Comparison of ENCODE assay signal across 33 cellular contexts in the genomic region with DNA sequence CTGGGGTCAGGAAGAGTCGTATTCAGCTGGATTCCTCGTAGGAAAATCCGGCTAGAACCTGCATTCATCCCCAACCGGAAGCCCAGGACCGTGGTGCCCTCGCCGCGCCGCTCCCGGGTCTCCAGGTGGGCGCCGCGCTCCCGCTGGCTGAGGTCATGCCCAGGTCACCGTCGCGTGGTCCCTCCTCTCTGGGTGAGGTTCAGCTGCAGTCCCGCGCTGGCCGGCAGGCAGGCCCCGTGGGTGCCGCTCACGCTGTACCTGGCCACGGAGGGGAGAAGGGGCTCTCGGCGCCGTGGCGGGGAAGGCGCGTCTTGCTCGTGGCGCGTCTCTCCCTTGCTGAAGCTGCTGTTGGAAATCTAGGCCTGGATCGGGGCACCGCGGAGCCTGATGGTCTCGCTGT. TPM values are rescaled to one million over a fixed set of nuclear protein-coding genes. Genes with fewer than 3 reads are reported as not detected.
"Had no signal": no experiment of that assay in that cellular context is flagged by ENCODE, and none has a peak within 500 bp of the region (broad histone marks: within the 10 kb centered on the region; RNA-seq: fewer than 3 reads in every experiment).

No MANE protein-coding gene starts in this region.

- H3K9me3 ChIP-seq: esophagus squamous epithelium, mucosa of descending colon, thyroid gland, upper lobe of right lung had no signal

- DNase-seq: activated CD4-positive, alpha-beta T cell treated with anti-CD3 and anti-CD28 coated beads, Interleukin-2, amount 10 ng/mL, durations not matched to agents 7 days and 5 days; activated CD4-positive, CD25-positive, alpha-beta regulatory T cell treated with anti-CD3 and anti-CD28 coated beads, Interleukin-2, amount 50 U/mL, for 72 hours; activated gamma-delta T cell treated with Interleukin-2 at 50 U/mL for 16 hours; activated naive CD8-positive, alpha-beta T cell treated with anti-CD3 and anti-CD28 coated beads, Interleukin-2, amount 50 U/mL, for 24 hours; amygdala; caudate nucleus; effector CD4-positive, alpha-beta T cell; esophagus squamous epithelium; foreskin melanocyte; left ventricle myocardium inferior; mucosa of descending colon; retina; stimulated activated CD4-positive, alpha-beta T cell treated with anti-CD3 and anti-CD28 coated beads, Interleukin-12 subunit alpha, Interleukin-12 subunit beta, amount 100 ng/mL, for 4 hours; stimulated activated CD4-positive, alpha-beta T cell treated with anti-CD3 and anti-CD28 coated beads, Interleukin-4, amount 100 ng/mL, for 1 hour; substantia nigra; T-helper 2 cell; thyroid gland; upper lobe of right lung had no signal

- ATAC-seq: activated naive CD8-positive, alpha-beta T cell treated with anti-CD3 and anti-CD28 coated beads, Interleukin-2, amount 50 U/mL, for 24 hours; mucosa of descending colon; natural killer cell treated with Interleukin-12 subunit alpha and Interleukin-12 subunit beta and Interleukin-15 and Interleukin-18, amount 100 ng/mL, for 72 hours; sciatic nerve; upper lobe of right lung had no signal

- H3K9me3 Mint-ChIP-seq: activated CD4-positive, alpha-beta memory T cell treated with anti-CD3 and anti-CD28 coated beads, Interleukin-2, amount 10 ng/mL, durations not matched to agents 7 days and 5 days; activated CD4-positive, alpha-beta T cell treated with anti-CD3 and anti-CD28 coated beads, Interleukin-2, amount 10 ng/mL, durations not matched to agents 7 days and 5 days; activated naive CD4-positive, alpha-beta T cell treated with anti-CD3 and anti-CD28 coated beads, Interleukin-2, amount 50 U/mL, for 24 hours; activated naive CD8-positive, alpha-beta T cell treated with anti-CD3 and anti-CD28 coated beads, Interleukin-2, amount 50 U/mL, for 24 hours; activated T-helper 1 cell treated with anti-CD3 and anti-CD28 coated beads, Interleukin-12 subunit alpha, Interleukin-12 subunit beta, Interleukin-2, Interleukin-4 antibody, amounts not matched to agents 30 ng/mL and 10 ng/mL and 1 ng/mL, durations not matched to agents 14 hours and 24 hours and 36 hours; natural killer cell treated with Interleukin-12 subunit alpha and Interleukin-12 subunit beta and Interleukin-15 and Interleukin-18, amount 100 ng/mL, for 72 hours; stimulated activated naive CD8-positive, alpha-beta T cell treated with anti-CD3 and anti-CD28 coated beads, Interleukin-15, Interleukin-2, amounts not matched to agents 100 ng/mL and 50 ng/mL, for 24 hours had no signal

- H3K36me3 ChIP-seq: esophagus squamous epithelium, left ventricle myocardium inferior, thyroid gland, upper lobe of right lung had no signal

- H3K4me1 Mint-ChIP-seq: activated CD4-positive, alpha-beta memory T cell treated with anti-CD3 and anti-CD28 coated beads, Interleukin-2, amount 10 ng/mL, durations not matched to agents 7 days and 5 days; activated CD4-positive, alpha-beta T cell treated with anti-CD3 and anti-CD28 coated beads, Interleukin-2, amount 10 ng/mL, durations not matched to agents 7 days and 5 days; activated naive CD4-positive, alpha-beta T cell treated with anti-CD3 and anti-CD28 coated beads, Interleukin-2, amount 50 U/mL, for 24 hours; activated naive CD8-positive, alpha-beta T cell treated with anti-CD3 and anti-CD28 coated beads, Interleukin-2, amount 50 U/mL, for 24 hours had no signal

- H3K27me3 ChIP-seq: thyroid gland, upper lobe of right lung had no signal

- H3K27ac ChIP-seq: epithelial cell of prostate, esophagus squamous epithelium, left ventricle myocardium inferior, skin epidermis, thyroid gland, upper lobe of right lung had no signal

- H3K27ac Mint-ChIP-seq: activated CD4-positive, alpha-beta memory T cell treated with anti-CD3 and anti-CD28 coated beads, Interleukin-2, amount 10 ng/mL, durations not matched to agents 7 days and 5 days; activated CD4-positive, alpha-beta T cell treated with anti-CD3 and anti-CD28 coated beads, Interleukin-2, amount 10 ng/mL, durations not matched to agents 7 days and 5 days; activated naive CD4-positive, alpha-beta T cell treated with anti-CD3 and anti-CD28 coated beads, Interleukin-2, amount 50 U/mL, for 24 hours; activated naive CD8-positive, alpha-beta T cell treated with anti-CD3 and anti-CD28 coated beads, Interleukin-2, amount 50 U/mL, for 24 hours; activated T-helper 1 cell treated with anti-CD3 and anti-CD28 coated beads, Interleukin-12 subunit alpha, Interleukin-12 subunit beta, Interleukin-2, Interleukin-4 antibody, amounts not matched to agents 30 ng/mL and 10 ng/mL and 1 ng/mL, durations not matched to agents 14 hours and 24 hours and 36 hours; dendritic cell treated with granulocyte-macrophage colony-stimulating factor and Interleukin-4, amounts not matched to agents 40 ng/mL and 50 ng/mL, for 4 days; natural killer cell treated with Interleukin-12 subunit alpha and Interleukin-12 subunit beta and Interleukin-15 and Interleukin-18, amount 100 ng/mL, for 72 hours; progenitor cell of endocrine pancreas; stimulated activated naive CD8-positive, alpha-beta T cell treated with anti-CD3 and anti-CD28 coated beads, Interleukin-15, Interleukin-2, amounts not matched to agents 100 ng/mL and 50 ng/mL, for 24 hours had no signal

- H3K4me3 Mint-ChIP-seq: activated CD4-positive, alpha-beta memory T cell treated with anti-CD3 and anti-CD28 coated beads, Interleukin-2, amount 10 ng/mL, durations not matched to agents 7 days and 5 days; activated CD4-positive, alpha-beta T cell treated with anti-CD3 and anti-CD28 coated beads, Interleukin-2, amount 10 ng/mL, durations not matched to agents 7 days and 5 days; activated naive CD4-positive, alpha-beta T cell treated with anti-CD3 and anti-CD28 coated beads, Interleukin-2, amount 50 U/mL, for 24 hours; activated naive CD8-positive, alpha-beta T cell treated with anti-CD3 and anti-CD28 coated beads, Interleukin-2, amount 50 U/mL, for 24 hours; activated T-helper 1 cell treated with anti-CD3 and anti-CD28 coated beads, Interleukin-12 subunit alpha, Interleukin-12 subunit beta, Interleukin-2, Interleukin-4 antibody, amounts not matched to agents 30 ng/mL and 10 ng/mL and 1 ng/mL, durations not matched to agents 14 hours and 24 hours and 36 hours; dendritic cell treated with granulocyte-macrophage colony-stimulating factor and Interleukin-4, amounts not matched to agents 40 ng/mL and 50 ng/mL, for 4 days; natural killer cell treated with Interleukin-12 subunit alpha and Interleukin-12 subunit beta and Interleukin-15 and Interleukin-18, amount 100 ng/mL, for 72 hours; stimulated activated naive CD8-positive, alpha-beta T cell treated with anti-CD3 and anti-CD28 coated beads, Interleukin-15, Interleukin-2, amounts not matched to agents 100 ng/mL and 50 ng/mL, for 24 hours had no signal

- H3K36me3 Mint-ChIP-seq: natural killer cell treated with Interleukin-12 subunit alpha and Interleukin-12 subunit beta and Interleukin-15 and Interleukin-18, amount 100 ng/mL, for 72 hours had no signal

- H3K4me1 ChIP-seq: esophagus squamous epithelium, left ventricle myocardium inferior, thyroid gland, upper lobe of right lung had no signal

- H3K4me3 ChIP-seq: esophagus squamous epithelium, left ventricle myocardium inferior, lung, mucosa of descending colon, skin epidermis, thyroid gland, upper lobe of right lung had no signal

RNA-seq across cellular contexts. Expression of a gene that starts 44.5 kb away (rescaled TPM):
- total RNA-seq: activated CD4-positive, alpha-beta memory T cell treated with anti-CD3 and anti-CD28 coated beads, Interleukin-2, amount 10 ng/mL, durations not matched to agents 7 days and 5 days; activated CD4-positive, alpha-beta T cell treated with anti-CD3 and anti-CD28 coated beads, Interleukin-2, amount 10 ng/mL, durations not matched to agents 7 days and 5 days; activated T-helper 1 cell treated with anti-CD3 and anti-CD28 coated beads, Interleukin-12 subunit alpha, Interleukin-12 subunit beta, Interleukin-2, Interleukin-4 antibody, amounts not matched to agents 30 ng/mL and 10 ng/mL and 1 ng/mL, durations not matched to agents 14 hours and 24 hours and 36 hours; chondrocyte; esophagus squamous epithelium; glomerular endothelial cell; left ventricle myocardium inferior; lung; mesenteric fat pad; mucosa of descending colon; natural killer cell treated with Interleukin-12 subunit alpha and Interleukin-12 subunit beta and Interleukin-15 and Interleukin-18, amount 100 ng/mL, for 72 hours; osteoblast; sciatic nerve; thyroid gland; upper lobe of right lung had no signal
